8 cellular contexts compared by ENCODE assay signal in genomic region chr3:182710557-182711157, GRCh38.
A peak's percentile ranks its signal among the peaks of the same experiment; 100 is the strongest.
DNase-seq lines count a peak whose midpoint lies in the region; ATAC-seq and TF ChIP-seq lines count a peak whose summit lies in the region.

No MANE protein-coding gene starts in this region.

- H3K4me3 ChIP-seq in CD4-positive, CD25-positive, alpha-beta regulatory T cell (ENCODE audit: low read depth, low read length): no peak overlapping the region
- H3K4me3 ChIP-seq in IMR-90 (ENCODE audit: insufficient read depth, low read depth, low read length) (no peak overlapping the region), fibroblast of pulmonary artery (replicated peaks; ENCODE audit: low read depth, low read length) (no peak overlapping the region), gastrocnemius medialis (no peak overlapping the region)

- no peaks in the 10 kb centered on the region for H3K9me3 Mint-ChIP-seq in CD4-positive, CD25-positive, alpha-beta regulatory T cell

- in situ Hi-C loops in IMR-90 (cut with MboI; ENCODE audit: low sequenced_read_pairs): loop anchor here (5.0 to 25.0 kb wide), 2 partner anchors 127 to 677 kb away; no protein-coding TSS in a partner anchor
- in situ Hi-C loops in gastrocnemius medialis (cut with MboI; ENCODE audit: low sequenced_read_pairs in 4 of 4): loop anchor here in 3 of 4 donors (5.0 kb wide), 1 partner anchor 127 kb away; no protein-coding TSS in a partner anchor

- H2AK9ac ChIP-seq in IMR-90 (replicated peaks; ENCODE audit: low read depth, low read length, poor library complexity): no peak overlapping the region

- TF ChIP-seq RAD21 in IMR-90 (IDR thresholded peaks at IDR 0.05; ENCODE audit: low read length): no peak

- H4K91ac ChIP-seq in IMR-90 (ENCODE audit: insufficient read depth, low read depth, low read length): no peak overlapping the region

- POLR2A ChIA-PET in IMR-90 (lab: Charles Lee; ENCODE audit: unreplicated experiment): no interaction called here

- H3K27me3 ChIP-seq in CD4-positive, CD25-positive, alpha-beta regulatory T cell (ENCODE audit: control insufficient read depth, insufficient read depth, low read length): peaks cover 6% of the 10 kb centered on the region
- H3K27me3 ChIP-seq in IMR-90 (ENCODE audit: control insufficient read depth, insufficient read depth, low read length): peaks cover 4% of the 10 kb centered on the region
- no peaks in the 10 kb centered on the region for H3K27me3 ChIP-seq in gastrocnemius medialis

- H2BK120ac ChIP-seq in IMR-90 (ENCODE audit: low read depth, low read length): no peak overlapping the region

- H3K36me3 ChIP-seq in CD4-positive, CD25-positive, alpha-beta regulatory T cell (ENCODE audit: control insufficient read depth, insufficient read depth, low read length): no peaks in the 10 kb centered on the region
- no peaks in the 10 kb centered on the region for H3K36me3 ChIP-seq in IMR-90 (ENCODE audit: control insufficient read depth, insufficient read depth, low read length)
- no peaks in the 10 kb centered on the region for H3K36me3 ChIP-seq in gastrocnemius medialis

- BruUV-seq in IMR-90 (replicated peaks; lab: Mats Ljungman, UMichigan): no TSS peak

- no peaks in the 10 kb centered on the region for H3K9me3 ChIP-seq in CD4-positive, CD25-positive, alpha-beta regulatory T cell (ENCODE audit: control insufficient read depth in 2 of 2, low read length in 2 of 2)
- H3K9me3 ChIP-seq in IMR-90 (ENCODE audit: control insufficient read depth, insufficient read depth, low read length): no peaks in the 10 kb centered on the region
- no peaks in the 10 kb centered on the region for H3K9me3 ChIP-seq in gastrocnemius medialis

- no peak for TF ChIP-seq POLR2A in IMR-90 (IDR thresholded peaks at IDR 0.05; ENCODE audit: low read depth, low read length)
- no peak for TF ChIP-seq POLR2A in gastrocnemius medialis (IDR thresholded peaks at IDR 0.05)

- H4K8ac ChIP-seq in IMR-90 (ENCODE audit: low read depth in 2 of 2, low read length in 2 of 2): no peak overlapping the region

- no peak overlapping the region for H3K4me2 ChIP-seq in IMR-90 (ENCODE audit: low read depth, low read length)

- intact Hi-C loops in IMR-90 (cut with micrococcal nuclease) (loop anchor here (10.0 kb wide), 2 partner anchors 194 to 474 kb away; no protein-coding TSS in a partner anchor), gastrocnemius medialis (cut with DNase I; ENCODE audit: low total_unique reads) (no loop called here)

- WGBS in IMR-90 (ENCODE audit: extremely low coverage in 2 of 2, insufficient read length in 1 of 2), 2 experiments: no CpG with 5 or more reads among the region's 7 CpGs

- H3K14ac ChIP-seq in IMR-90 (replicated peaks; ENCODE audit: low read depth, low read length): no peak overlapping the region

- DNase-seq in CD4-positive, CD25-positive, alpha-beta regulatory T cell: peak in 2 of 3 donors; percentile 21 to 36
- DNase-seq in IMR-90: peak; percentile 13
- DNase-seq in SHP77 (lab: John Stamatoyannopoulos, UW): peak; percentile 33 to 35
- peak; percentile 37 for DNase-seq in fibroblast of pulmonary artery (ENCODE audit: low read depth)
- DNase-seq in gastrocnemius medialis: no peak
- no peak for DNase-seq in dedifferentiated amniotic fluid mesenchymal stem cell (ENCODE audit: extremely low spot score)
- DNase-seq in activated CD4-positive, alpha-beta T cell treated with anti-CD3 and anti-CD28 coated beads for 48 hours: no peak

- no peak overlapping the region for H4K5ac ChIP-seq in IMR-90 (ENCODE audit: low read depth, low read length)

- H2AFZ ChIP-seq in IMR-90 (replicated peaks; ENCODE audit: low read length, poor library complexity): no peak overlapping the region

- no peaks in the 10 kb centered on the region for H3K36me3 Mint-ChIP-seq in CD4-positive, CD25-positive, alpha-beta regulatory T cell

- H3K56ac ChIP-seq in IMR-90 (ENCODE audit: extremely low read depth, insufficient read depth, low read length): no peak overlapping the region

- no peak overlapping the region for H2BK20ac ChIP-seq in IMR-90 (ENCODE audit: low read depth, low read length)

- no peak overlapping the region for H3K4ac ChIP-seq in IMR-90 (ENCODE audit: low read depth, low read length)

- no peaks in the 10 kb centered on the region for H3K4me1 Mint-ChIP-seq in CD4-positive, CD25-positive, alpha-beta regulatory T cell

- H2AK5ac ChIP-seq in IMR-90 (ENCODE audit: low read depth, low read length): no peak overlapping the region

- H3K18ac ChIP-seq in IMR-90 (ENCODE audit: low read depth, low read length): no peak overlapping the region

- ATAC-seq in CD4-positive, CD25-positive, alpha-beta regulatory T cell (ENCODE audit: low read depth in 2 of 2): peak in 1 of 2 donors; percentile 34
- ATAC-seq in GM18861 (IDR thresholded peaks at IDR 0.05; ENCODE audit: unreplicated experiment) (peak; percentile 58), IMR-90 (ENCODE audit: low read depth) (peak; percentile 57), gastrocnemius medialis (peak in 1 of 2 donors; percentile 21)

- peak; percentile 57 for TF ChIP-seq CTCF in IMR-90 (conservative IDR thresholded peaks at IDR 0.05; ENCODE audit: low read depth, low read length)
- peak; percentile 63 for TF ChIP-seq CTCF in fibroblast of pulmonary artery (IDR thresholded peaks at IDR 0.05; ENCODE audit: low read length, missing control alignments)
- peak in 3 of 5 experiments; percentile 19 to 57 (median 48) for TF ChIP-seq CTCF in gastrocnemius medialis (IDR thresholded peaks at IDR 0.05 in 4 of 5, conservative IDR thresholded peaks at IDR 0.05 in 1 of 5)

- H3K4me1 ChIP-seq in CD4-positive, CD25-positive, alpha-beta regulatory T cell (ENCODE audit: control insufficient read depth, insufficient read depth, low read length, poor library complexity, severe bottlenecking): no peaks in the 10 kb centered on the region
- H3K4me1 ChIP-seq in IMR-90 (ENCODE audit: control insufficient read depth, insufficient read depth, low read length): no peaks in the 10 kb centered on the region
- H3K4me1 ChIP-seq in gastrocnemius medialis: no peaks in the 10 kb centered on the region

- H3K27ac Mint-ChIP-seq in CD4-positive, CD25-positive, alpha-beta regulatory T cell: no peak overlapping the region

- no peak overlapping the region for H3K27ac ChIP-seq in CD4-positive, CD25-positive, alpha-beta regulatory T cell (ENCODE audit: insufficient read depth, low read length, poor library complexity, severe bottlenecking)
- H3K27ac ChIP-seq in IMR-90 (ENCODE audit: insufficient read depth, low read length) (no peak overlapping the region), gastrocnemius medialis (no peak overlapping the region)

- H3K4me3 Mint-ChIP-seq in CD4-positive, CD25-positive, alpha-beta regulatory T cell: no peak overlapping the region

- no peak overlapping the region for H2BK5ac ChIP-seq in IMR-90 (ENCODE audit: low read depth, low read length, poor library complexity, severe bottlenecking)

- no peaks in the 10 kb centered on the region for H3K79me1 ChIP-seq in IMR-90 (ENCODE audit: low read depth in 1 of 2, low read length in 2 of 2)

- dilution Hi-C loops in IMR-90 (cut with HindIII; ENCODE audit: low sequenced_read_pairs, unreplicated experiment): no loop called here

- no peaks in the 10 kb centered on the region for H3K9me1 ChIP-seq in IMR-90 (ENCODE audit: insufficient read depth, low read length)

- H3K27me3 Mint-ChIP-seq in CD4-positive, CD25-positive, alpha-beta regulatory T cell: peaks cover 25% of the 10 kb centered on the region

- H3K23ac ChIP-seq in IMR-90 (ENCODE audit: low read depth, low read length): no peak overlapping the region

- CTCF ChIA-PET in IMR-90 (lab: Yijun Ruan, JAX): interaction anchor here (0.6 to 1.0 kb wide), 2 partner anchors 24 to 83 kb away, joined by 3 read pairs; no protein-coding TSS in a partner anchor

- no peak overlapping the region for H2BK15ac ChIP-seq in IMR-90 (ENCODE audit: low read depth, low read length)

- H4K20me1 ChIP-seq in IMR-90 (ENCODE audit: insufficient read depth, low read length): no peaks in the 10 kb centered on the region

- H3K9ac ChIP-seq in IMR-90 (ENCODE audit: low read depth, low read length): no peak overlapping the region

TF ChIP-seq in IMR-90, 13 proteins besides CTCF, POLR2A, EP300 and RAD21:
- TF ChIP-seq, protein P1, sequence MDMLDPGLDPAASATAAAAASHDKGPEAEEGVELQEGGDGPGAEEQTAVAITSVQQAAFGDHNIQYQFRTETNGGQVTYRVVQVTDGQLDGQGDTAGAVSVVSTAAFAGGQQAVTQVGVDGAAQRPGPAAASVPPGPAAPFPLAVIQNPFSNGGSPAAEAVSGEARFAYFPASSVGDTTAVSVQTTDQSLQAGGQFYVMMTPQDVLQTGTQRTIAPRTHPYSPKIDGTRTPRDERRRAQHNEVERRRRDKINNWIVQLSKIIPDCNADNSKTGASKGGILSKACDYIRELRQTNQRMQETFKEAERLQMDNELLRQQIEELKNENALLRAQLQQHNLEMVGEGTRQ (IDR thresholded peaks at IDR 0.05; ENCODE audit: low read depth, low read length): no peak
- TF ChIP-seq NFE2L2 (IDR thresholded peaks at IDR 0.05; ENCODE audit: low read depth, low read length): no peak
- TF ChIP-seq, protein P2, sequence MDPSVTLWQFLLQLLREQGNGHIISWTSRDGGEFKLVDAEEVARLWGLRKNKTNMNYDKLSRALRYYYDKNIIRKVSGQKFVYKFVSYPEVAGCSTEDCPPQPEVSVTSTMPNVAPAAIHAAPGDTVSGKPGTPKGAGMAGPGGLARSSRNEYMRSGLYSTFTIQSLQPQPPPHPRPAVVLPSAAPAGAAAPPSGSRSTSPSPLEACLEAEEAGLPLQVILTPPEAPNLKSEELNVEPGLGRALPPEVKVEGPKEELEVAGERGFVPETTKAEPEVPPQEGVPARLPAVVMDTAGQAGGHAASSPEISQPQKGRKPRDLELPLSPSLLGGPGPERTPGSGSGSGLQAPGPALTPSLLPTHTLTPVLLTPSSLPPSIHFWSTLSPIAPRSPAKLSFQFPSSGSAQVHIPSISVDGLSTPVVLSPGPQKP (IDR thresholded peaks at IDR 0.05; ENCODE audit: borderline replicate concordance, low read depth, low read length): no peak
- TF ChIP-seq SMC3 (IDR thresholded peaks at IDR 0.05; ENCODE audit: low read depth, low read length): no peak

Comparison
In these comparisons a context has a peak if more than half of its experiments do, and no peak if none do; other contexts are left out.
1. DNase-seq: peak in CD4-positive, CD25-positive, alpha-beta regulatory T cell (2 of 3), IMR-90 (single experiment), SHP77 (2 of 2) and fibroblast of pulmonary artery (single experiment); none in gastrocnemius medialis (0 of 2), dedifferentiated amniotic fluid mesenchymal stem cell (single experiment) and activated CD4-positive, alpha-beta T cell treated with anti-CD3 and anti-CD28 coated beads for 48 hours (single experiment).
2. Peak in every context shown above with its lines, with median percentiles within 50 percentile points of each other: CTCF ChIP-seq.